Comparison of ENCODE assay signal across 13 cellular contexts in genomic region chr16:57532251-57532625, GRCh38. TPM values are rescaled to one million over a fixed set of nuclear protein-coding genes. Genes with fewer than 3 reads are reported as not detected.
A peak's percentile ranks its signal among the peaks of the same experiment; 100 is the strongest.
DNase-seq lines count a peak whose midpoint lies in the region; ATAC-seq and TF ChIP-seq lines count a peak whose summit lies in the region.
"Had no signal": no experiment of that assay in that cellular context is flagged by ENCODE, and none has a peak within 500 bp of the region (broad histone marks: within the 10 kb centered on the region; RNA-seq: fewer than 3 reads in every experiment).

No MANE protein-coding gene starts in this region.

- no peaks in the 10 kb centered on the region for H3K9me3 ChIP-seq in CD4-positive, CD25-positive, alpha-beta regulatory T cell (ENCODE audit: control insufficient read depth in 2 of 2, low read length in 2 of 2)
- no peaks in the 10 kb centered on the region for H3K9me3 ChIP-seq in adrenal gland (replicated peaks in 1 of 3)
- H3K9me3 ChIP-seq: mucosa of descending colon had no signal

- DNase-seq in CD4-positive, CD25-positive, alpha-beta regulatory T cell: no peak
- DNase-seq in H7 (peak; percentile 22), adrenal gland (peak in 5 of 7 donors; percentile 19 to 55 (median 27)), nephron progenitor cell (no peak), NCI-H1092 treated with DMSO at 0.1 percent for 48 hours (lab: John Stamatoyannopoulos, UW) (no peak), nucleus accumbens (lab: John Stamatoyannopoulos, UW) (no peak), progenitor cell of endocrine pancreas (ENCODE audit: low spot score, unreplicated experiment) (no peak)
- DNase-seq: effector CD4-positive, alpha-beta T cell; NCI-H187 treated with DMSO at 0.1 percent for 48 hours; T1000 had no signal

- H3K27me3 Mint-ChIP-seq in CD4-positive, CD25-positive, alpha-beta regulatory T cell: no peaks in the 10 kb centered on the region
- H3K27me3 Mint-ChIP-seq in nephron progenitor cell (ENCODE audit: low read depth, poor library complexity): peaks cover 42% of the 10 kb centered on the region
- peaks cover 41% of the 10 kb centered on the region for H3K27me3 Mint-ChIP-seq in progenitor cell of endocrine pancreas

- H3K27me3 ChIP-seq in CD4-positive, CD25-positive, alpha-beta regulatory T cell (ENCODE audit: control insufficient read depth, insufficient read depth, low read length): no peaks in the 10 kb centered on the region
- peaks cover 6% of the 10 kb centered on the region for H3K27me3 ChIP-seq in H7 (ENCODE audit: control insufficient read depth, insufficient read depth, low read length)
- H3K27me3 ChIP-seq in adrenal gland: no peaks in the 10 kb centered on the region

- H3K27ac Mint-ChIP-seq in CD4-positive, CD25-positive, alpha-beta regulatory T cell: peak overlapping the region; percentile 79 to 99 (median 93)
- H3K27ac Mint-ChIP-seq in nephron progenitor cell: no peak overlapping the region
- no peak overlapping the region for H3K27ac Mint-ChIP-seq in progenitor cell of endocrine pancreas

- peaks cover 9 to 71% (median 45%) of the 10 kb centered on the region in 4 donors for H3K4me1 Mint-ChIP-seq in CD4-positive, CD25-positive, alpha-beta regulatory T cell
- peaks cover 70% of the 10 kb centered on the region for H3K4me1 Mint-ChIP-seq in nephron progenitor cell
- H3K4me1 Mint-ChIP-seq in progenitor cell of endocrine pancreas (ENCODE audit: low read depth): peaks cover 10% of the 10 kb centered on the region

- no peaks in the 10 kb centered on the region for H3K36me3 ChIP-seq in CD4-positive, CD25-positive, alpha-beta regulatory T cell (ENCODE audit: control insufficient read depth, insufficient read depth, low read length)
- H3K36me3 ChIP-seq in H7 (replicated peaks; ENCODE audit: control insufficient read depth, insufficient read depth, low read length): no peaks in the 10 kb centered on the region; the same call in 1 of the 2 replicates
- no peaks in the 10 kb centered on the region for H3K36me3 ChIP-seq in adrenal gland (replicated peaks in 1 of 2)

- 53 to 73% (median 60%) methylated on average over 4 to 8 of the region's 8 CpGs for WGBS in adrenal gland, 4 donors

- no peaks in the 10 kb centered on the region for H3K36me3 Mint-ChIP-seq in CD4-positive, CD25-positive, alpha-beta regulatory T cell
- H3K36me3 Mint-ChIP-seq in nephron progenitor cell (ENCODE audit: low read depth) (peaks cover 13% of the 10 kb centered on the region), progenitor cell of endocrine pancreas (ENCODE audit: insufficient read depth) (peaks cover 5% of the 10 kb centered on the region)

- peaks cover 58% of the 10 kb centered on the region for H3K4me1 ChIP-seq in CD4-positive, CD25-positive, alpha-beta regulatory T cell (ENCODE audit: control insufficient read depth, insufficient read depth, low read length, poor library complexity, severe bottlenecking)
- peaks cover 19 to 39% of the 10 kb centered on the region in 2 donors for H3K4me1 ChIP-seq in adrenal gland (replicated peaks in 1 of 2)

- intact Hi-C loops in adrenal gland (cut with DNase I): no loop called here

- peak overlapping the region; percentile 79 for H3K27ac ChIP-seq in CD4-positive, CD25-positive, alpha-beta regulatory T cell (ENCODE audit: insufficient read depth, low read length, poor library complexity, severe bottlenecking)
- H3K27ac ChIP-seq in adrenal gland: no peak overlapping the region

- TF ChIP-seq POLR2A in adrenal gland (IDR thresholded peaks at IDR 0.05): no peak

- ATAC-seq in CD4-positive, CD25-positive, alpha-beta regulatory T cell (ENCODE audit: low read depth in 2 of 2): no peak
- ATAC-seq in HG03097 (IDR thresholded peaks at IDR 0.05; ENCODE audit: low FRiP score, unreplicated experiment): no peak
- ATAC-seq: mucosa of descending colon had no signal

- H3K4me3 Mint-ChIP-seq in CD4-positive, CD25-positive, alpha-beta regulatory T cell: peak overlapping the region in 3 of 4 donors; percentile 56 to 80 (median 58)
- H3K4me3 Mint-ChIP-seq in nephron progenitor cell: peak overlapping the region; percentile 72
- H3K4me3 Mint-ChIP-seq in progenitor cell of endocrine pancreas (ENCODE audit: low read depth): no peak overlapping the region

- no peak overlapping the region for H3K4me3 ChIP-seq in CD4-positive, CD25-positive, alpha-beta regulatory T cell (ENCODE audit: low read depth, low read length)
- H3K4me3 ChIP-seq in H7 (ENCODE audit: insufficient read depth, low read depth, low read length) (no peak overlapping the region), adrenal gland (no peak overlapping the region)
- H3K4me3 ChIP-seq: mucosa of descending colon had no signal

- no peaks in the 10 kb centered on the region for H3K9me3 Mint-ChIP-seq in CD4-positive, CD25-positive, alpha-beta regulatory T cell
- H3K9me3 Mint-ChIP-seq in nephron progenitor cell (no peaks in the 10 kb centered on the region), progenitor cell of endocrine pancreas (ENCODE audit: low read depth) (no peaks in the 10 kb centered on the region)

- TF ChIP-seq CTCF in adrenal gland (IDR thresholded peaks at IDR 0.05): no peak
- no peak for TF ChIP-seq CTCF in nephron progenitor cell (IDR thresholded peaks at IDR 0.05)
- TF ChIP-seq CTCF in progenitor cell of endocrine pancreas (IDR thresholded peaks at IDR 0.05; ENCODE audit: unreplicated experiment): no peak

RNA-seq across cellular contexts. Expression of gene CCDC102A, which starts 4.1 kb away (rescaled TPM):
- total RNA-seq in CD4-positive, CD25-positive, alpha-beta regulatory T cell: 4.7 TPM
- 1 to 10 TPM; 1.9 to 4.0 (median 2.8) TPM for polyA plus RNA-seq in CD4-positive, CD25-positive, alpha-beta regulatory T cell
- 9.3 and 10.4 TPM in 2 replicates for total RNA-seq in H7 (2014; rRNA removed; shearing (Covaris generic))
- total RNA-seq in adrenal gland (10 to 100 TPM in 4 of 8 donors, 1 to 10 TPM in 4; 2.2 to 23.6 (median 11.1) TPM), progenitor cell of endocrine pancreas (15.6 and 16.9 TPM in 2 replicates)
- polyA plus RNA-seq in adrenal gland: 1 to 10 TPM; 1.6 to 8.5 (median 3.8) TPM

RNA-seq across cellular contexts. Expression of gene ADGRG5, which starts 10.2 kb away (rescaled TPM):
- 0.72 TPM for total RNA-seq in CD4-positive, CD25-positive, alpha-beta regulatory T cell
- 1 to 10 TPM in 1 of 4 donors, under 1 TPM in 3; 0.26 to 1.1 (median 0.51) TPM for polyA plus RNA-seq in CD4-positive, CD25-positive, alpha-beta regulatory T cell
- 6.2 and 6.4 TPM in 2 replicates for total RNA-seq in H7 (2014; rRNA removed; shearing (Covaris generic))
- total RNA-seq in adrenal gland (under 1 TPM in 5 of 8 donors, not detected in 3; 0.14 to 0.54 (median 0.19) TPM), progenitor cell of endocrine pancreas (1.6 and 1.9 TPM in 2 replicates)
- under 1 TPM; 0.22 to 0.48 (median 0.24) TPM for polyA plus RNA-seq in adrenal gland
- total RNA-seq: HT1080 had no signal

RNA-seq across cellular contexts. Expression of gene DOK4, which starts 45.9 kb away (rescaled TPM):
- 1.8 TPM for total RNA-seq in CD4-positive, CD25-positive, alpha-beta regulatory T cell
- polyA plus RNA-seq in CD4-positive, CD25-positive, alpha-beta regulatory T cell: 1 to 10 TPM in 3 of 4 donors, under 1 TPM in 1; 0.99 to 1.4 (median 1.1) TPM
- 15.3 and 15.7 TPM in 2 replicates for total RNA-seq in H7 (2014; rRNA removed; shearing (Covaris generic))
- 10 to 100 TPM in 7 of 8 donors, 1 to 10 TPM in 1; 8.8 to 36.1 (median 17.2) TPM for total RNA-seq in adrenal gland
- 10 to 100 TPM in 2 of 3 donors, 1 to 10 TPM in 1; 4.3 to 31.8 (median 19.0) TPM for polyA plus RNA-seq in adrenal gland
- 35.0 and 38.6 TPM in 2 replicates for total RNA-seq in progenitor cell of endocrine pancreas

Comparison
In these comparisons a context has a peak if more than half of its experiments do, and no peak if none do; other contexts are left out.
1. DNase-seq: peak in H7 (single experiment) and adrenal gland (5 of 7); none in CD4-positive, CD25-positive, alpha-beta regulatory T cell (0 of 3), nephron progenitor cell (single experiment), NCI-H1092 treated with DMSO at 0.1 percent for 48 hours (single experiment), nucleus accumbens (0 of 56) and progenitor cell of endocrine pancreas (single experiment).
2. H3K27ac Mint-ChIP-seq: peak in CD4-positive, CD25-positive, alpha-beta regulatory T cell (3 of 3); none in nephron progenitor cell (single experiment) and progenitor cell of endocrine pancreas (single experiment).